Comparison of ENCODE assay signal across 1 cellular context in genomic region chr2:118807668-118808428, GRCh38.
TF ChIP-seq lines count a peak whose summit lies in the region.

No MANE protein-coding gene starts in this region.

TF ChIP-seq in WTC11, 78 proteins besides CTCF, POLR2A, EP300 and RAD21 (continued from another document):
- TF ChIP-seq AFF4 (CRISPR knock-in tag; IDR thresholded peaks at IDR 0.05; ENCODE audit: borderline replicate concordance) (no peak), KAT7 (CRISPR knock-in tag; IDR thresholded peaks at IDR 0.05; ENCODE audit: borderline replicate concordance) (no peak), MAX (CRISPR knock-in tag; IDR thresholded peaks at IDR 0.05) (no peak)
